9 cellular contexts compared by ENCODE assay signal in genomic region chr2:240745962-240746361, GRCh38. TPM values are rescaled to one million over a fixed set of nuclear protein-coding genes. Genes with fewer than 3 reads are reported as not detected.
"Had no signal": no experiment of that assay in that cellular context is flagged by ENCODE, and none has a peak within 500 bp of the region (broad histone marks: within the 10 kb centered on the region; RNA-seq: fewer than 3 reads in every experiment).

No MANE protein-coding gene starts in this region.

- H3K4me1 ChIP-seq: HAP-1 had no signal

- H3K27ac ChIP-seq: GM23248 had no signal

- H2AFZ ChIP-seq: GM23248, GM23338 had no signal

- H3K9me3 ChIP-seq: HAP-1 had no signal

- H3K4me3 ChIP-seq: GM23248, GM23338, HAP-1 had no signal

- H3K9ac ChIP-seq: GM23248 had no signal

- H3K4me2 ChIP-seq: GM23338 had no signal

- DNase-seq: GM23248, GOT3, H7, H9, HCEC 1CT, HFFc6 had no signal

RNA-seq across cellular contexts. Expression of gene AQP12A, which starts 54.3 kb away (rescaled TPM):
- polyA plus RNA-seq: GM23248, GM23338, H1 had no signal
